14 cellular contexts compared by ENCODE assay signal in genomic region chr5:114500756-114501155, GRCh38.
"Had no signal": no experiment of that assay in that cellular context is flagged by ENCODE, and none has a peak within 500 bp of the region (broad histone marks: within the 10 kb centered on the region; RNA-seq: fewer than 3 reads in every experiment).

No MANE protein-coding gene starts in this region.

- H3K9me3 ChIP-seq: colonic mucosa, esophagus squamous epithelium, neutrophil, right atrium auricular region, stomach, thoracic aorta, transverse colon had no signal

- DNase-seq: colonic mucosa; dermis blood vessel endothelial cell; esophagus squamous epithelium; foreskin fibroblast; mammary epithelial cell; naive thymus-derived CD4-positive, alpha-beta T cell; small intestine; stimulated activated CD4-positive, alpha-beta T cell treated with anti-CD3 and anti-CD28 coated beads, Interleukin-12 subunit alpha, Interleukin-12 subunit beta, amount 100 ng/mL, for 4 hours; stimulated activated naive CD4-positive, alpha-beta T cell; stomach; transverse colon had no signal

- H3K4me3 Mint-ChIP-seq: naive thymus-derived CD4-positive, alpha-beta T cell had no signal

- ATAC-seq: naive thymus-derived CD4-positive, alpha-beta T cell had no signal

- H3K27ac Mint-ChIP-seq: naive thymus-derived CD4-positive, alpha-beta T cell had no signal

- H3K27ac ChIP-seq: colonic mucosa, esophagus squamous epithelium, neutrophil, stomach, thoracic aorta, transverse colon had no signal

- H3K27me3 ChIP-seq: colonic mucosa, esophagus squamous epithelium, neutrophil, right atrium auricular region, stomach, transverse colon had no signal

- H3K36me3 ChIP-seq: colonic mucosa, esophagus squamous epithelium, neutrophil, right atrium auricular region, thoracic aorta, transverse colon had no signal

- H3K36me3 Mint-ChIP-seq: naive thymus-derived CD4-positive, alpha-beta T cell had no signal

- H3K4me1 Mint-ChIP-seq: naive thymus-derived CD4-positive, alpha-beta T cell had no signal

- H3K4me1 ChIP-seq: colonic mucosa, esophagus squamous epithelium, stomach, transverse colon had no signal

- H3K4me3 ChIP-seq: colonic mucosa, esophagus squamous epithelium, right atrium auricular region, stomach, thoracic aorta, transverse colon had no signal
